In genomic region chr2:26630669-26631360, GRCh38 we compare ENCODE assay signal across 1 cellular context.
TF ChIP-seq lines count a peak whose summit lies in the region.

No MANE protein-coding gene starts in this region.

TF ChIP-seq in HepG2, 621 proteins besides CTCF, POLR2A, EP300 and RAD21 (continued from another document):
- peak; percentile 26; the same call in 1 of the 2 replicates for TF ChIP-seq RXRB (CRISPR knock-in tag; IDR thresholded peaks at IDR 0.05; ENCODE audit: borderline replicate concordance)
- TF ChIP-seq YEATS2 (CRISPR knock-in tag; IDR thresholded peaks at IDR 0.05; ENCODE audit: borderline replicate concordance): peak; percentile 25; the same call in 1 of the 2 replicates
- peak; percentile 91 for TF ChIP-seq FOXA1 (IDR thresholded peaks at IDR 0.05)
- peak; percentile 95 for TF ChIP-seq FOXA1 (CRISPR knock-in tag; IDR thresholded peaks at IDR 0.05)
- TF ChIP-seq FOXA3 (CRISPR knock-in tag; IDR thresholded peaks at IDR 0.05): peak; percentile 98
- no peak for TF ChIP-seq PAF1 (CRISPR knock-in tag; IDR thresholded peaks at IDR 0.05)
- TF ChIP-seq ZNF549 (CRISPR knock-in tag; IDR thresholded peaks at IDR 0.05): no peak
- TF ChIP-seq BORCS8-MEF2B (CRISPR knock-in tag; IDR thresholded peaks at IDR 0.05): no peak
- TF ChIP-seq NR2F6 (IDR thresholded peaks at IDR 0.05): no peak
- 0 out of 2 replicates have a peak, but pooled peaks have one; percentile 8 for TF ChIP-seq NR2F6 (CRISPR knock-in tag; IDR thresholded peaks at IDR 0.05)
- TF ChIP-seq XRCC5 (optimal IDR thresholded peaks at IDR 0.05; ENCODE audit: low read length): peak; percentile 58
- no peak for TF ChIP-seq NFIB (CRISPR knock-in tag; IDR thresholded peaks at IDR 0.05; ENCODE audit: borderline replicate concordance)
- TF ChIP-seq ZNF589 (CRISPR knock-in tag; conservative IDR thresholded peaks at IDR 0.05): 0 out of 2 replicates have a peak, but pooled peaks have one; percentile 20
- TF ChIP-seq FOSL2 (CRISPR knock-in tag; IDR thresholded peaks at IDR 0.05): peak; percentile 77
- TF ChIP-seq ARID5B (CRISPR knock-in tag; IDR thresholded peaks at IDR 0.05): peak; percentile 28; the same call in 1 of the 2 replicates
- TF ChIP-seq DMTF1 (CRISPR knock-in tag; IDR thresholded peaks at IDR 0.05): no peak
- TF ChIP-seq ARID3A (IDR thresholded peaks at IDR 0.05; ENCODE audit: low read depth, low read length): 0 out of 2 replicates have a peak, but pooled peaks have one; percentile 18
- peak; percentile 33; the same call in 1 of the 2 replicates for TF ChIP-seq ZNF614 (CRISPR knock-in tag; IDR thresholded peaks at IDR 0.05; ENCODE audit: borderline replicate concordance)
- no peak for TF ChIP-seq TBX3 (IDR thresholded peaks at IDR 0.05; ENCODE audit: borderline replicate concordance)
- no peak for TF ChIP-seq MZF1 (CRISPR knock-in tag; IDR thresholded peaks at IDR 0.05; ENCODE audit: borderline replicate concordance)
- TF ChIP-seq KDM2A (CRISPR knock-in tag; IDR thresholded peaks at IDR 0.05; ENCODE audit: borderline replicate concordance, low read depth): no peak
- TF ChIP-seq PRDM10 (CRISPR knock-in tag; IDR thresholded peaks at IDR 0.05; ENCODE audit: low read depth): peak; percentile 41; the same call in 1 of the 2 replicates
- no peak for TF ChIP-seq NFRKB (IDR thresholded peaks at IDR 0.05)
- peak; percentile 37 for TF ChIP-seq ASH2L (IDR thresholded peaks at IDR 0.05; ENCODE audit: insufficient read length, low read depth, low read length)
- TF ChIP-seq DRAP1 (CRISPR knock-in tag; IDR thresholded peaks at IDR 0.05): 0 out of 2 replicates have a peak, but pooled peaks have one; percentile 24
- TF ChIP-seq ELF3 (CRISPR knock-in tag; IDR thresholded peaks at IDR 0.05): 0 out of 2 replicates have a peak, but pooled peaks have one; percentile 24
- TF ChIP-seq ZNF230 (CRISPR knock-in tag; IDR thresholded peaks at IDR 0.05): no peak
- 0 out of 2 replicates have a peak, but pooled peaks have one; percentile 7 for TF ChIP-seq JUNB (CRISPR knock-in tag; IDR thresholded peaks at IDR 0.05; ENCODE audit: borderline replicate concordance)
- TF ChIP-seq ZNF3 (CRISPR knock-in tag; IDR thresholded peaks at IDR 0.05): peak; percentile 91
- TF ChIP-seq CREM (IDR thresholded peaks at IDR 0.05): no peak
- TF ChIP-seq CREM (CRISPR knock-in tag; IDR thresholded peaks at IDR 0.05): no peak
- 0 out of 2 replicates have a peak, but pooled peaks have one; percentile 23 for TF ChIP-seq GATAD2A (CRISPR knock-in tag; IDR thresholded peaks at IDR 0.05)
- TF ChIP-seq SALL2 (CRISPR knock-in tag; IDR thresholded peaks at IDR 0.05): no peak
- peak; percentile 99 for TF ChIP-seq TEAD3 (CRISPR knock-in tag; optimal IDR thresholded peaks at IDR 0.05; ENCODE audit: borderline replicate concordance)
- peak; percentile 65; the same call in 1 of the 2 replicates for TF ChIP-seq LCORL (IDR thresholded peaks at IDR 0.05)
- TF ChIP-seq LCORL (CRISPR knock-in tag; IDR thresholded peaks at IDR 0.05): no peak
- no peak for TF ChIP-seq ZNF781 (CRISPR knock-in tag; IDR thresholded peaks at IDR 0.05; ENCODE audit: borderline replicate concordance, not compliant biosample characterization)
- TF ChIP-seq DBP (CRISPR knock-in tag; IDR thresholded peaks at IDR 0.05; ENCODE audit: not compliant biosample characterization): no peak
- TF ChIP-seq TEAD2 (CRISPR knock-in tag; IDR thresholded peaks at IDR 0.05): peak; percentile 28; the same call in 1 of the 2 replicates
